In the genomic region with DNA sequence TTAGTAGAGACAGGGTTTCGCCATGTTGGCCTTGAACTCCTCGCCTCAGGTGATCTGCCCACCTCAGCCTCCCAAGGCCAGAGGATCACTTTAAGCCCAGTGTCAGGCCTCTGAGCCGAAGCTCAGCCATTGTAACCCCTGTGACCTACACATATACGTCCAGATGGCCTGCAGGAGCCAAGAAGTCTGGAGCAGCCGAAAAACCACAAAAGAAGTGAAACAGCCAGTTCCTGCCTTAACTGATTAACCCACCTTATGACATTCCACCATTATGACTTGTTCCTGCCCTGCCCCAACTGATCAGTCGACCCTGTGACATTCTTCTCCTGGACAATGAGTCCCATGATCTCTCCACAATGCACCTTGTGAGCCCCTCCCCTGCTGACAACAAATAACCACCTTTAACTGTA, we compare ENCODE assay signal across 11 cellular contexts. TPM values are rescaled to one million over a fixed set of nuclear protein-coding genes. Genes with fewer than 3 reads are reported as not detected.
DNase-seq lines count a peak whose midpoint lies in the region; ATAC-seq, FAIRE-seq and TF ChIP-seq lines count a peak whose summit lies in the region.
"Not testable (repeated sequence)": the region's sequence is repeated elsewhere in the genome, so short reads cannot be mapped to it uniquely, and the experiment has no call there.
"Had no signal": no experiment of that assay in that cellular context is flagged by ENCODE, and none has a peak within 500 bp of the region (broad histone marks: within the 10 kb centered on the region; RNA-seq: fewer than 3 reads in every experiment).

No MANE protein-coding gene starts in this region.

- not testable (repeated sequence) for H3K27me3 ChIP-seq in CD4-positive, alpha-beta memory T cell (ENCODE audit: insufficient read depth, low read length); GM12878 (replicated peaks in 1 of 2; ENCODE audit: control insufficient read depth in 2 of 2, insufficient read depth in 2 of 2, low read length in 1 of 2); iPS-20b (ENCODE audit: insufficient read depth, low read length)

- DNase-seq in CD4-positive, alpha-beta memory T cell; HFFc6; activated T-cell treated with anti-CD3 and anti-CD28 coated beads, Interleukin-2, amount 50 U/mL, for 4 hours; GM12878 (ENCODE audit: low read depth, low spot score): not testable (repeated sequence)
- peak; percentile 58 for DNase-seq in type B pancreatic cell (ENCODE audit: extremely low spot score, unreplicated experiment)

- H3K9ac ChIP-seq in GM12878 (ENCODE audit: control insufficient read depth, insufficient read depth, low read length): not testable (repeated sequence)
- peak overlapping the region; percentile 21; the same call in 1 of the 2 replicates for H3K9ac ChIP-seq in iPS-20b (ENCODE audit: low read depth, low read length)

- not testable (repeated sequence) for H3K4me2 ChIP-seq in GM12878 (ENCODE audit: control insufficient read depth, insufficient read depth)

- H3K4me1 Mint-ChIP-seq in CD4-positive, alpha-beta memory T cell: peaks cover 5 to 24% (median 15%) of the 10 kb centered on the region in 4 donors
- H3K4me1 Mint-ChIP-seq in HFFc6 (ENCODE audit: low read depth) (peaks cover 35% of the 10 kb centered on the region), nephron (peaks cover 22% of the 10 kb centered on the region), type B pancreatic cell (ENCODE audit: unreplicated experiment) (peaks cover 11% of the 10 kb centered on the region)
- H3K4me1 Mint-ChIP-seq in T-helper 1 cell treated with Interleukin-12 subunit alpha and Interleukin-12 subunit beta and Interleukin-4 antibody, amounts not matched to agents 30 μg/mL and 1 μg/mL, for 36 hours (ENCODE audit: low read depth): peaks cover 16% of the 10 kb centered on the region
- peaks cover 13% of the 10 kb centered on the region for H3K4me1 Mint-ChIP-seq in activated T-cell treated with anti-CD3 and anti-CD28 coated beads, Interleukin-2, amount 50 U/mL, for 4 hours (ENCODE audit: low read depth)

- H3K27ac ChIP-seq in CD4-positive, alpha-beta memory T cell (ENCODE audit: low read depth, low read length); GM12878 (ENCODE audit: control insufficient read depth, insufficient read depth); iPS-20b (ENCODE audit: low read length): not testable (repeated sequence)

- H2AFZ ChIP-seq in GM12878 (ENCODE audit: control insufficient read depth, low read depth, low read length): not testable (repeated sequence)

- POLR2A ChIA-PET in CD4-positive, alpha-beta memory T cell (lab: Charles Lee; ENCODE audit: partially characterized antibody): interaction anchor here (1.4 kb wide), 1 partner anchor 63 kb away, joined by 3 read pairs; no protein-coding TSS in a partner anchor
- POLR2A ChIA-PET in GM12878 (lab: Charles Lee): not testable (repeated sequence)

- H3K79me2 ChIP-seq in GM12878 (ENCODE audit: control insufficient read depth, insufficient read depth, low read length): not testable (repeated sequence)

- not testable (repeated sequence) for TF ChIP-seq POLR2A in GM12878 (IDR thresholded peaks at IDR 0.05; ENCODE audit: low read depth, low read length)

- not testable (repeated sequence) for H4K20me1 ChIP-seq in GM12878 (ENCODE audit: control insufficient read depth, insufficient read depth)

- peak overlapping the region in 6 of 8 donors; percentile 44 to 87 (median 68) for H3K4me3 Mint-ChIP-seq in CD4-positive, alpha-beta memory T cell
- peak overlapping the region; percentile 8; the same call in 1 of the 2 replicates for H3K4me3 Mint-ChIP-seq in HFFc6
- H3K4me3 Mint-ChIP-seq in T-helper 1 cell treated with Interleukin-12 subunit alpha and Interleukin-12 subunit beta and Interleukin-4 antibody, amounts not matched to agents 30 μg/mL and 1 μg/mL, for 36 hours: peak overlapping the region; percentile 58
- peak overlapping the region; percentile 59 for H3K4me3 Mint-ChIP-seq in activated T-cell treated with anti-CD3 and anti-CD28 coated beads, Interleukin-2, amount 50 U/mL, for 4 hours
- H3K4me3 Mint-ChIP-seq in nephron: peak overlapping the region; percentile 79 to 98 (median 96)
- peak overlapping the region; percentile 84 for H3K4me3 Mint-ChIP-seq in type B pancreatic cell

- RAD21 ChIA-PET in GM12878 (lab: Charles Lee; ENCODE audit: unreplicated experiment): not testable (repeated sequence)

- ATAC-seq in activated T-cell treated with anti-CD3 and anti-CD28 coated beads, Interleukin-2, amount 50 U/mL, for 4 hours; GM12878: not testable (repeated sequence)

- peak overlapping the region in 2 of 7 donors; percentile 48 to 54 for H3K27ac Mint-ChIP-seq in CD4-positive, alpha-beta memory T cell
- H3K27ac Mint-ChIP-seq in HFFc6; T-helper 1 cell treated with Interleukin-12 subunit alpha and Interleukin-12 subunit beta and Interleukin-4 antibody, amounts not matched to agents 30 μg/mL and 1 μg/mL, for 36 hours: not testable (repeated sequence)
- H3K27ac Mint-ChIP-seq in nephron (peak overlapping the region; percentile 85 to 98 (median 93)), type B pancreatic cell (peak overlapping the region; percentile 26)

- BruUV-seq in GM12878 (replicated peaks; lab: Mats Ljungman, UMichigan): not testable (repeated sequence)

- not testable (repeated sequence) for TF ChIP-seq EP300 in GM12878 (IDR thresholded peaks at IDR 0.05; ENCODE audit: borderline replicate concordance in 1 of 2, control insufficient read depth in 1 of 2, low read depth in 2 of 2, low read length in 2 of 2)

- CTCF ChIA-PET in CD4-positive, alpha-beta memory T cell (lab: Charles Lee; ENCODE audit: partially characterized antibody): interaction anchor here (0.9 to 2.4 kb wide), 3 partner anchors 18 to 314 kb away, joined by 3 to 9 read pairs (median 6); no protein-coding TSS in a partner anchor
- CTCF ChIA-PET in GM12878 (lab: Yijun Ruan, JAX): interaction anchor here (0.9 to 1.7 kb wide), 4 partner anchors 10 to 315 kb away, joined by 3 to 6 read pairs (median 4); no protein-coding TSS in a partner anchor

- SMC1A ChIA-PET in GM12878 (lab: Charles Lee; ENCODE audit: uncharacterized antibody, unreplicated experiment): interaction anchor here (1.4 kb wide), 1 partner anchor 20 kb away, joined by 4 read pairs; no protein-coding TSS in a partner anchor

- H3K4me1 ChIP-seq in CD4-positive, alpha-beta memory T cell (ENCODE audit: insufficient read depth, low read length); GM12878 (ENCODE audit: control insufficient read depth, insufficient read depth, low read length); iPS-20b (ENCODE audit: insufficient read depth, low read length): not testable (repeated sequence)

- FAIRE-seq in GM12878 (lab: Jason Lieb, UNC): not testable (repeated sequence)

- in situ Hi-C loops in GM12878 (cut with MboI): loop anchor here (10.0 kb wide), 1 partner anchor 305 kb away; no protein-coding TSS in a partner anchor

- H3K4me3 ChIP-seq in CD4-positive, alpha-beta memory T cell (ENCODE audit: low read length in 2 of 2); GM12878; iPS-20b (ENCODE audit: low read length): not testable (repeated sequence)

- WGBS in GM12878 (ENCODE audit: insufficient coverage, insufficient replicate concordance, low lambda C conversion rate, missing lambda C conversion rate): 37% methylated on average over 6 of the region's 6 CpGs

- peaks cover 8 to 12% of the 10 kb centered on the region in 2 donors for H3K27me3 Mint-ChIP-seq in CD4-positive, alpha-beta memory T cell
- H3K27me3 Mint-ChIP-seq in HFFc6 (ENCODE audit: insufficient read depth); type B pancreatic cell: not testable (repeated sequence)
- H3K27me3 Mint-ChIP-seq in T-helper 1 cell treated with Interleukin-12 subunit alpha and Interleukin-12 subunit beta and Interleukin-4 antibody, amounts not matched to agents 30 μg/mL and 1 μg/mL, for 36 hours (ENCODE audit: low read depth): peaks cover 36% of the 10 kb centered on the region
- peaks cover 24% of the 10 kb centered on the region for H3K27me3 Mint-ChIP-seq in activated T-cell treated with anti-CD3 and anti-CD28 coated beads, Interleukin-2, amount 50 U/mL, for 4 hours (ENCODE audit: low read depth)
- H3K27me3 Mint-ChIP-seq in nephron (ENCODE audit: low read depth): peaks cover 13% of the 10 kb centered on the region

- TF ChIP-seq CTCF in HFFc6 (IDR thresholded peaks at IDR 0.05); GM12878 (IDR thresholded peaks at IDR 0.05 in 2 of 3, conservative IDR thresholded peaks at IDR 0.05 in 1 of 3; ENCODE audit: control insufficient read depth in 2 of 3, extremely low read depth in 1 of 3, insufficient read depth in 1 of 3, low read depth in 3 of 3, low read length in 3 of 3); nephron (IDR thresholded peaks at IDR 0.05; ENCODE audit: unreplicated experiment in 3 of 3); type B pancreatic cell (conservative IDR thresholded peaks at IDR 0.05): not testable (repeated sequence)

- H3K36me3 ChIP-seq in CD4-positive, alpha-beta memory T cell (ENCODE audit: insufficient read depth, low read length); GM12878 (ENCODE audit: control insufficient read depth in 2 of 2, insufficient read depth in 2 of 2, low read length in 1 of 2); iPS-20b (ENCODE audit: insufficient read depth, low read depth, low read length): not testable (repeated sequence)

- not testable (repeated sequence) for H3K36me3 Mint-ChIP-seq in CD4-positive, alpha-beta memory T cell; HFFc6 (ENCODE audit: low read depth); T-helper 1 cell treated with Interleukin-12 subunit alpha and Interleukin-12 subunit beta and Interleukin-4 antibody, amounts not matched to agents 30 μg/mL and 1 μg/mL, for 36 hours (ENCODE audit: low read depth); activated T-cell treated with anti-CD3 and anti-CD28 coated beads, Interleukin-2, amount 50 U/mL, for 4 hours (ENCODE audit: insufficient read depth); nephron (ENCODE audit: low read depth); type B pancreatic cell

- intact Hi-C loops in CD4-positive, alpha-beta memory T cell (cut with micrococcal nuclease): not testable (repeated sequence)
- intact Hi-C loops in GM12878 (cut with micrococcal nuclease; ENCODE audit: unreplicated experiment): loop anchor here (10.0 kb wide), 1 partner anchor 95 kb away; a partner anchor contains a TSS

- H3K9me3 Mint-ChIP-seq in CD4-positive, alpha-beta memory T cell; T-helper 1 cell treated with Interleukin-12 subunit alpha and Interleukin-12 subunit beta and Interleukin-4 antibody, amounts not matched to agents 30 μg/mL and 1 μg/mL, for 36 hours; activated T-cell treated with anti-CD3 and anti-CD28 coated beads, Interleukin-2, amount 50 U/mL, for 4 hours; nephron; type B pancreatic cell: not testable (repeated sequence)
- H3K9me3 Mint-ChIP-seq in HFFc6: peaks cover 13% of the 10 kb centered on the region

- H3K9me3 ChIP-seq in CD4-positive, alpha-beta memory T cell (ENCODE audit: control insufficient read depth in 1 of 2, low read length in 2 of 2); GM12878 (replicated peaks; ENCODE audit: control insufficient read depth, insufficient read depth, low read length); iPS-20b (ENCODE audit: insufficient read depth, low read depth, low read length): not testable (repeated sequence)

- not testable (repeated sequence) for TF ChIP-seq RAD21 in GM12878 (IDR thresholded peaks at IDR 0.05; ENCODE audit: insufficient read depth, low read depth, low read length)

RNA-seq across cellular contexts. Expression of a gene that starts 0.3 kb away (rescaled TPM):
- total RNA-seq in CD4-positive, alpha-beta memory T cell: under 1 TPM in 1 of 2 experiments, not detected in 1; 0.36 TPM
- polyA plus RNA-seq in CD4-positive, alpha-beta memory T cell: not detected
- total RNA-seq in HFFc6 (2021; fragmentation: NEBNext Ultra II Directional; extraction: Animal tissue kit (Norgen Biotek cat#: 25700)): under 1 TPM in 5 of 6 experiments, not detected in 1; 0.17 to 0.43 (median 0.25) TPM
- under 1 TPM in 2 of 3 donors, not detected in 1; 0.10 to 0.18 TPM for total RNA-seq in activated T-cell treated with anti-CD3 and anti-CD28 coated beads, Interleukin-2, amount 50 U/mL, for 4 hours
- not detected in 2 replicates for total RNA-seq in GM12878 (2013; cell fraction: nucleolus; rRNA removed)
- total RNA-seq in GM12878 (2014; rRNA removed) (5.0 TPM in 2 replicates), GM12878 (2014; rRNA removed; fragmentation: Illumina TruSeq; extraction: Trizol) (6.1 TPM in 2 replicates), GM12878 (2021) (2.9 and 5.7 TPM in 2 replicates), type B pancreatic cell (ENCODE audit: low replicate concordance) (1.5 and 7.4 TPM in 2 replicates)
- 0.72 TPM for polyA plus RNA-seq in GM12878 (2011; ENCODE audit: low read depth)
- polyA plus RNA-seq in GM12878 (2011; rRNA removed) (0.09 TPM in 1 of 2 replicates, not detected in the other), GM12878 (2014; fragmentation: Illumina TruSeq; extraction: Trizol) (5.6 and 5.7 TPM in 2 replicates), GM12878 (2014; fragmentation: Nextera tagmentation; extraction: Ambion mirVana) (1 to 10 TPM; 1.0 to 2.0 TPM), GM12878 (2014; rRNA removed) (3.5 and 3.8 TPM in 2 replicates), GM12878 (2016; fragmentation: Nextera tagmentation; extraction: Ambion mirVana) (1 to 10 TPM; 4.9 to 5.7 TPM)
- polyA plus RNA-seq in GM12878 (2011; cell fraction: cytosol; rRNA removed): 0.16 TPM in 1 of 2 replicates, not detected in the other
- not detected in 2 replicates for polyA plus RNA-seq in GM12878 (2011; cell fraction: nucleus; rRNA removed)
- polyA plus RNA-seq in GM12878 (2012): 0.77 and 0.81 TPM in 2 replicates
- not detected in 2 replicates for polyA minus RNA-seq in GM12878 (2011; rRNA and poly(A)+ RNA removed)
- polyA minus RNA-seq in GM12878 (2011; cell fraction: cytosol; rRNA and poly(A)+ RNA removed): not detected in 2 replicates
- polyA minus RNA-seq in GM12878 (2011; cell fraction: nucleus; rRNA and poly(A)+ RNA removed): not detected in 2 replicates
- total RNA-seq: ascending aorta, esophagus mucosa, transverse colon had no signal

RNA-seq across cellular contexts. Expression of a gene that starts 13.9 kb away (rescaled TPM):
- 100 to 1,000 TPM; 310 to 316 TPM for total RNA-seq in CD4-positive, alpha-beta memory T cell
- polyA plus RNA-seq in CD4-positive, alpha-beta memory T cell: 10 to 100 TPM; 74.9 to 90.5 TPM
- total RNA-seq in HFFc6 (2021; fragmentation: NEBNext Ultra II Directional; extraction: Animal tissue kit (Norgen Biotek cat#: 25700)): 10 to 100 TPM; 11.3 to 17.2 (median 14.7) TPM
- total RNA-seq in activated T-cell treated with anti-CD3 and anti-CD28 coated beads, Interleukin-2, amount 50 U/mL, for 4 hours: 10 to 100 TPM; 47.6 to 55.1 (median 51.3) TPM
- total RNA-seq in GM12878 (2013; cell fraction: nucleolus; rRNA removed): 322 and 361 TPM in 2 replicates
- total RNA-seq in GM12878 (2014; rRNA removed) (39.4 and 39.8 TPM in 2 replicates), GM12878 (2014; rRNA removed; fragmentation: Illumina TruSeq; extraction: Trizol) (52.5 and 63.7 TPM in 2 replicates), GM12878 (2021) (47.2 and 48.2 TPM in 2 replicates), type B pancreatic cell (ENCODE audit: low replicate concordance) (21.9 and 50.4 TPM in 2 replicates)
- 25.5 TPM for polyA plus RNA-seq in GM12878 (2011; ENCODE audit: low read depth)
- polyA plus RNA-seq in GM12878 (2011; rRNA removed) (56.5 and 66.1 TPM in 2 replicates), GM12878 (2014; fragmentation: Illumina TruSeq; extraction: Trizol) (69.8 and 91.0 TPM in 2 replicates), GM12878 (2014; fragmentation: Nextera tagmentation; extraction: Ambion mirVana) (10 to 100 TPM; 41.7 to 44.0 TPM), GM12878 (2014; rRNA removed) (41.4 and 49.2 TPM in 2 replicates), GM12878 (2016; fragmentation: Nextera tagmentation; extraction: Ambion mirVana) (10 to 100 TPM; 42.3 to 43.2 TPM)
- 39.6 and 40.3 TPM in 2 replicates for polyA plus RNA-seq in GM12878 (2011; cell fraction: cytosol; rRNA removed)
- polyA plus RNA-seq in GM12878 (2011; cell fraction: nucleus; rRNA removed): 166 and 173 TPM in 2 replicates
- 40.0 and 40.4 TPM in 2 replicates for polyA plus RNA-seq in GM12878 (2012)
- 35.4 and 42.2 TPM in 2 replicates for polyA minus RNA-seq in GM12878 (2011; rRNA and poly(A)+ RNA removed)
- 20.4 and 24.1 TPM in 2 replicates for polyA minus RNA-seq in GM12878 (2011; cell fraction: cytosol; rRNA and poly(A)+ RNA removed)
- 52.0 and 77.9 TPM in 2 replicates for polyA minus RNA-seq in GM12878 (2011; cell fraction: nucleus; rRNA and poly(A)+ RNA removed)

RNA-seq across cellular contexts. Expression of a gene that starts 55.7 kb away (rescaled TPM):
- total RNA-seq in CD4-positive, alpha-beta memory T cell: 100 to 1,000 TPM; 293 to 294 TPM
- polyA plus RNA-seq in CD4-positive, alpha-beta memory T cell: 1,000 to 10,000 TPM; 1,097 to 1,108 TPM
- 100 to 1,000 TPM; 471 to 574 (median 525) TPM for total RNA-seq in HFFc6 (2021; fragmentation: NEBNext Ultra II Directional; extraction: Animal tissue kit (Norgen Biotek cat#: 25700))
- total RNA-seq in activated T-cell treated with anti-CD3 and anti-CD28 coated beads, Interleukin-2, amount 50 U/mL, for 4 hours: 100 to 1,000 TPM; 187 to 207 (median 196) TPM
- total RNA-seq in GM12878 (2013; cell fraction: nucleolus; rRNA removed): 27.2 and 29.7 TPM in 2 replicates
- total RNA-seq in GM12878 (2014; rRNA removed) (97.5 and 99.1 TPM in 2 replicates), GM12878 (2014; rRNA removed; fragmentation: Illumina TruSeq; extraction: Trizol) (126 and 137 TPM in 2 replicates), GM12878 (2021) (145 and 147 TPM in 2 replicates), type B pancreatic cell (ENCODE audit: low replicate concordance) (3.8 and 47.8 TPM in 2 replicates)
- 64.0 TPM for polyA plus RNA-seq in GM12878 (2011; ENCODE audit: low read depth)
- polyA plus RNA-seq in GM12878 (2011; rRNA removed) (68.8 and 128 TPM in 2 replicates), GM12878 (2014; fragmentation: Illumina TruSeq; extraction: Trizol) (139 and 149 TPM in 2 replicates), GM12878 (2014; fragmentation: Nextera tagmentation; extraction: Ambion mirVana) (10 to 100 TPM; 53.2 to 73.6 TPM), GM12878 (2014; rRNA removed) (224 and 261 TPM in 2 replicates), GM12878 (2016; fragmentation: Nextera tagmentation; extraction: Ambion mirVana) (100 to 1,000 TPM; 184 to 200 TPM)
- 227 and 228 TPM in 2 replicates for polyA plus RNA-seq in GM12878 (2011; cell fraction: cytosol; rRNA removed)
- polyA plus RNA-seq in GM12878 (2011; cell fraction: nucleus; rRNA removed): 61.5 and 90.3 TPM in 2 replicates
- 119 and 128 TPM in 2 replicates for polyA plus RNA-seq in GM12878 (2012)
- polyA minus RNA-seq in GM12878 (2011; rRNA and poly(A)+ RNA removed): 108 and 154 TPM in 2 replicates
- 57.1 and 62.1 TPM in 2 replicates for polyA minus RNA-seq in GM12878 (2011; cell fraction: cytosol; rRNA and poly(A)+ RNA removed)
- 28.8 and 32.8 TPM in 2 replicates for polyA minus RNA-seq in GM12878 (2011; cell fraction: nucleus; rRNA and poly(A)+ RNA removed)

Comparison
In these comparisons a context has a peak if more than half of its experiments do, and no peak if none do; other contexts are left out.
1. H3K4me3 Mint-ChIP-seq: peak in every context shown above with its lines; median percentile 96 in nephron; 84 in type B pancreatic cell; 68 in CD4-positive, alpha-beta memory T cell; 59 in activated T-cell treated with anti-CD3 and anti-CD28 coated beads, Interleukin-2, amount 50 U/mL, for 4 hours; 58 in T-helper 1 cell treated with Interleukin-12 subunit alpha and Interleukin-12 subunit beta and Interleukin-4 antibody, amounts not matched to agents 30 μg/mL and 1 μg/mL, for 36 hours; 8 in HFFc6.